ENCODE assay signal across 20 cellular contexts in the genomic region with DNA sequence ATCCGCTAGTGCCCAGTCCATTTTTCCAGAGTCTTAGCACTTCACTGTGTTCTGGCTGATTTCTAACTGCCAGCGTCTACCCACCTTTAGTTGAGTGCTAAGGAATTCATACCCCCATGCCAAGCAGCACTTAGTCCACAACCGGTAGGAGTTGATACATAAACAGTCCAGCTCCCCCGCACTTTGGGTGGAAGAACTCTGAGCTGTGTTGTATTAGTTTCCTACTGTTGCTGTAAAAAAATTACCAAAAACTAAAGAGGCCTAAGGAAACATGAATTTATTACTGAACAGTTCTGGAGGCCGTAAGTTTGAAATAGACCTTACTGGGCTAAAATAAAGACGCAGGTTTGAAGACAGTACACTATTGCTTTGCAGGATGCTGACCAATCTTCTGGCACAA.
"Had no signal": no experiment of that assay in that cellular context is flagged by ENCODE, and none has a peak within 500 bp of the region (broad histone marks: within the 10 kb centered on the region; RNA-seq: fewer than 3 reads in every experiment).

No MANE protein-coding gene starts in this region.

- H3K36me3 Mint-ChIP-seq: natural killer cell; stimulated activated effector memory CD8-positive, alpha-beta T cell treated with anti-CD3 and anti-CD28 coated beads, Interleukin-12 subunit alpha, Interleukin-12 subunit beta, amount 100 ng/mL, for 72 hours had no signal

- DNase-seq: cortex of kidney; effector CD4-positive, alpha-beta T cell; head of caudate nucleus; left lung; mammary epithelial cell; natural killer cell; occipital lobe; ovary; psoas muscle; right cardiac atrium; sigmoid colon; stimulated activated CD4-positive, alpha-beta T cell treated with anti-CD3 and anti-CD28 coated beads, Interleukin-2, amount 100 ng/mL, for 24 hours; stimulated activated CD4-positive, alpha-beta T cell treated with anti-CD3 and anti-CD28 coated beads, Interleukin-4, amount 100 ng/mL, for 24 hours; stimulated activated naive CD4-positive, alpha-beta T cell treated with Interleukin-2 at 50 U/mL for 16 hours; stomach; transverse colon; upper lobe of right lung; uterus had no signal

- H3K27ac ChIP-seq: left lung, ovary, psoas muscle, sigmoid colon, stomach, transverse colon, upper lobe of right lung, uterus had no signal

- H3K4me1 Mint-ChIP-seq: natural killer cell; stimulated activated effector memory CD8-positive, alpha-beta T cell treated with anti-CD3 and anti-CD28 coated beads, Interleukin-12 subunit alpha, Interleukin-12 subunit beta, amount 100 ng/mL, for 72 hours had no signal

- FAIRE-seq: keratinocyte had no signal

- H3K9me3 Mint-ChIP-seq: stimulated activated effector memory CD8-positive, alpha-beta T cell treated with anti-CD3 and anti-CD28 coated beads, Interleukin-12 subunit alpha, Interleukin-12 subunit beta, amount 100 ng/mL, for 72 hours had no signal

- H3K27me3 ChIP-seq: left lung, ovary, sigmoid colon, stomach, transverse colon, upper lobe of right lung, uterus had no signal

- H3K4me1 ChIP-seq: left lung, psoas muscle, sigmoid colon, stomach, transverse colon, upper lobe of right lung, uterus had no signal

- H3K27ac Mint-ChIP-seq: natural killer cell; stimulated activated effector memory CD8-positive, alpha-beta T cell treated with anti-CD3 and anti-CD28 coated beads, Interleukin-12 subunit alpha, Interleukin-12 subunit beta, amount 100 ng/mL, for 72 hours had no signal

- H3K9me3 ChIP-seq: left lung, ovary, psoas muscle, sigmoid colon, stomach, transverse colon, upper lobe of right lung, uterus had no signal

- H3K4me3 Mint-ChIP-seq: natural killer cell; stimulated activated effector memory CD8-positive, alpha-beta T cell treated with anti-CD3 and anti-CD28 coated beads, Interleukin-12 subunit alpha, Interleukin-12 subunit beta, amount 100 ng/mL, for 72 hours had no signal
